ENCODE assay signal across 10 cellular contexts in the genomic region with DNA sequence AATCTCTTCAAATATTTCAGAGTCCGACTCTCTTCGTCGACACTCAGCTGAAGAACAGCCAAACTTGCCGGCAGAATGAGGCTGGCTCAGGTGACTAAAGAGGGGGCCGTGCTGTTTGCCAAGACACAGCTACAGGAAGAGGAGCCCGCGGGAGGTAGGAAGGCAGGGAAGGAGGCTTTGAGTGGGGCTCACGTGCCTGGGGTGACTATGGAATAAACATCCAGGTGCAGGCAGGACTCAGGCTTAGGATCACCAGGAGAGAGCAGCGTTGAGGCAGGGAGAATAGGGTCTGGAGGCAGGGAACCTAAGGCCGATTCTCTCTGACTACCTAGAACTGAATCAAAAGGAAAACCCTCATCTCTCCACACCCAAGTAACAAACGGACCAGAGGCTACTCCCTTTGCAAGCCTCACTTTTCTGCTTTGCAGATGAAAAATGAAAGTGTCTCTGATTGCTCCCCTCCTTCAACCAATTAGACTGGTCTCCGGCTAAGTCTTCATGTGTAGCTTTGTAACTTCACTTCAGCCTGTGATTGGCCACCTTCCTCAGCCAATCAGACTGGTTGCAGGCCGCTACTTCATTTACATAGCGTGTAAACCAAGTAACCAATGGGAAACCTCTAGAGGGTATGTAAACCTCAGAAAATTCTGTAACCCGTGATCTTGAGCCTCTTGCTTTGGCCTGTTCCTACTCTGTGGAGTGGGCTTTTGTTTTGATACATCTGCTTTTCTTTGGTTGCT. TPM values are rescaled to one million over a fixed set of nuclear protein-coding genes. Genes with fewer than 3 reads are reported as not detected.
DNase-seq lines count a peak whose midpoint lies in the region; ATAC-seq and TF ChIP-seq lines count a peak whose summit lies in the region.
"Had no signal": no experiment of that assay in that cellular context is flagged by ENCODE, and none has a peak within 500 bp of the region (broad histone marks: within the 10 kb centered on the region; RNA-seq: fewer than 3 reads in every experiment).

No MANE protein-coding gene starts in this region.

- H3K4me3 Mint-ChIP-seq in activated naive CD4-positive, alpha-beta T cell treated with anti-CD3 and anti-CD28 coated beads, Interleukin-2, amount 10 ng/mL, durations not matched to agents 7 days and 5 days: no peak overlapping the region
- no peak overlapping the region for H3K4me3 Mint-ChIP-seq in stimulated activated effector memory CD8-positive, alpha-beta T cell treated with anti-CD3 and anti-CD28 coated beads, Interleukin-12 subunit alpha, Interleukin-12 subunit beta, amount 100 ng/mL, for 72 hours

- intact Hi-C loops in vagina (cut with DNase I): no loop called here

- H3K27me3 Mint-ChIP-seq in activated naive CD4-positive, alpha-beta T cell treated with anti-CD3 and anti-CD28 coated beads, Interleukin-2, amount 10 ng/mL, durations not matched to agents 7 days and 5 days: peaks cover 30% of the 10 kb centered on the region

- TF ChIP-seq CTCF in choroid plexus epithelial cell (conservative IDR thresholded peaks at IDR 0.05; ENCODE audit: low read depth, low read length): peak; percentile 35
- no peak for TF ChIP-seq CTCF in vagina (IDR thresholded peaks at IDR 0.05)

- H3K9me3 Mint-ChIP-seq in activated naive CD4-positive, alpha-beta T cell treated with anti-CD3 and anti-CD28 coated beads, Interleukin-2, amount 10 ng/mL, durations not matched to agents 7 days and 5 days: peaks cover 11% of the 10 kb centered on the region
- H3K9me3 Mint-ChIP-seq in stimulated activated effector memory CD8-positive, alpha-beta T cell treated with anti-CD3 and anti-CD28 coated beads, Interleukin-12 subunit alpha, Interleukin-12 subunit beta, amount 100 ng/mL, for 72 hours: no peaks in the 10 kb centered on the region

- H3K36me3 ChIP-seq in vagina: no peaks in the 10 kb centered on the region
- H3K36me3 ChIP-seq: SJCRH30 had no signal

- peaks cover 25% of the 10 kb centered on the region for H3K4me1 ChIP-seq in vagina
- H3K4me1 ChIP-seq: SJCRH30 had no signal

- H3K27ac Mint-ChIP-seq in activated naive CD4-positive, alpha-beta T cell treated with anti-CD3 and anti-CD28 coated beads, Interleukin-2, amount 10 ng/mL, durations not matched to agents 7 days and 5 days: peak overlapping the region; percentile 2
- H3K27ac Mint-ChIP-seq in stimulated activated effector memory CD8-positive, alpha-beta T cell treated with anti-CD3 and anti-CD28 coated beads, Interleukin-12 subunit alpha, Interleukin-12 subunit beta, amount 100 ng/mL, for 72 hours: no peak overlapping the region

- no peaks in the 10 kb centered on the region for H3K9me3 ChIP-seq in vagina
- H3K9me3 ChIP-seq: body of pancreas, SJCRH30 had no signal

- H3K4me1 Mint-ChIP-seq in activated naive CD4-positive, alpha-beta T cell treated with anti-CD3 and anti-CD28 coated beads, Interleukin-2, amount 10 ng/mL, durations not matched to agents 7 days and 5 days: peaks cover 5% of the 10 kb centered on the region
- peaks cover 6% of the 10 kb centered on the region for H3K4me1 Mint-ChIP-seq in stimulated activated effector memory CD8-positive, alpha-beta T cell treated with anti-CD3 and anti-CD28 coated beads, Interleukin-12 subunit alpha, Interleukin-12 subunit beta, amount 100 ng/mL, for 72 hours

- no peaks in the 10 kb centered on the region for H3K27me3 ChIP-seq in vagina
- H3K27me3 ChIP-seq: body of pancreas, SJCRH30 had no signal

- CTCF ChIA-PET in activated naive CD4-positive, alpha-beta T cell treated with anti-CD3 and anti-CD28 coated beads, Interleukin-2, amount 10 ng/mL, durations not matched to agents 7 days and 5 days (lab: Charles Lee): no interaction called here

- ATAC-seq in stimulated activated effector memory CD8-positive, alpha-beta T cell treated with anti-CD3 and anti-CD28 coated beads, Interleukin-12 subunit alpha, Interleukin-12 subunit beta, amount 100 ng/mL, for 72 hours: peak; percentile 68
- no peak for ATAC-seq in GM19397 (IDR thresholded peaks at IDR 0.05; ENCODE audit: unreplicated experiment)
- no peak for ATAC-seq in GM21576 (IDR thresholded peaks at IDR 0.05; ENCODE audit: unreplicated experiment)
- ATAC-seq: body of pancreas had no signal

- no peak overlapping the region for H3K4me3 ChIP-seq in choroid plexus epithelial cell (ENCODE audit: low read depth, low read length)
- H3K4me3 ChIP-seq in vagina: no peak overlapping the region
- H3K4me3 ChIP-seq: body of pancreas, SJCRH30 had no signal

- H3K27ac ChIP-seq in vagina: no peak overlapping the region
- H3K27ac ChIP-seq: SJCRH30 had no signal

- TF ChIP-seq POLR2A in vagina (IDR thresholded peaks at IDR 0.05): no peak

- no peaks in the 10 kb centered on the region for H3K36me3 Mint-ChIP-seq in activated naive CD4-positive, alpha-beta T cell treated with anti-CD3 and anti-CD28 coated beads, Interleukin-2, amount 10 ng/mL, durations not matched to agents 7 days and 5 days
- no peaks in the 10 kb centered on the region for H3K36me3 Mint-ChIP-seq in stimulated activated effector memory CD8-positive, alpha-beta T cell treated with anti-CD3 and anti-CD28 coated beads, Interleukin-12 subunit alpha, Interleukin-12 subunit beta, amount 100 ng/mL, for 72 hours

- DNase-seq in activated naive CD4-positive, alpha-beta T cell treated with anti-CD3 and anti-CD28 coated beads, Interleukin-2, amount 10 ng/mL, durations not matched to agents 7 days and 5 days: no peak
- DNase-seq in activated naive CD4-positive, alpha-beta T cell treated with anti-CD3 and anti-CD28 coated beads, Interleukin-2, amount 50 U/mL, for 16 hours: no peak
- peak; percentile 31 for DNase-seq in NCI-H2029 (lab: John Stamatoyannopoulos, UW)
- DNase-seq in choroid plexus epithelial cell (ENCODE audit: low read depth): peak; percentile 59
- no peak for DNase-seq in stimulated activated effector memory CD8-positive, alpha-beta T cell treated with anti-CD3 and anti-CD28 coated beads, Interleukin-12 subunit alpha, Interleukin-12 subunit beta, amount 100 ng/mL, for 72 hours (ENCODE audit: low spot score in 2 of 2)
- DNase-seq in vagina (ENCODE audit: extremely low spot score in 2 of 2): no peak

RNA-seq across cellular contexts. Expression of a gene that starts 19.7 kb away (rescaled TPM):
- total RNA-seq in vagina: 40.8 TPM

Comparison
In these comparisons a context has a peak if more than half of its experiments do, and no peak if none do; other contexts are left out.
1. DNase-seq: peak in NCI-H2029 (single experiment) and choroid plexus epithelial cell (single experiment); none in activated naive CD4-positive, alpha-beta T cell treated with anti-CD3 and anti-CD28 coated beads, Interleukin-2, amount 10 ng/mL, durations not matched to agents 7 days and 5 days (single experiment), activated naive CD4-positive, alpha-beta T cell treated with anti-CD3 and anti-CD28 coated beads, Interleukin-2, amount 50 U/mL, for 16 hours (single experiment), stimulated activated effector memory CD8-positive, alpha-beta T cell treated with anti-CD3 and anti-CD28 coated beads, Interleukin-12 subunit alpha, Interleukin-12 subunit beta, amount 100 ng/mL, for 72 hours (0 of 2) and vagina (0 of 2).